Comparison of ENCODE assay signal across 17 cellular contexts in genomic region chr11:110832080-110832479, GRCh38.
"Had no signal": no experiment of that assay in that cellular context is flagged by ENCODE, and none has a peak within 500 bp of the region (broad histone marks: within the 10 kb centered on the region; RNA-seq: fewer than 3 reads in every experiment).

No MANE protein-coding gene starts in this region.

- H3K4me3 Mint-ChIP-seq: activated CD4-positive, alpha-beta memory T cell treated with anti-CD3 and anti-CD28 coated beads for 36 hours; activated T-helper 1 cell treated with anti-CD3 and anti-CD28 coated beads, Interleukin-12 subunit alpha, Interleukin-12 subunit beta, Interleukin-2, Interleukin-4 antibody, amounts not matched to agents 30 ng/mL and 10 ng/mL and 1 ng/mL, durations not matched to agents 14 hours and 24 hours and 36 hours; neural crest cell had no signal

- H3K9me3 ChIP-seq: gastrocnemius medialis, heart right ventricle, psoas muscle, right lobe of liver, stomach, testis, upper lobe of left lung had no signal

- H3K27ac ChIP-seq: brain microvascular endothelial cell, gastrocnemius medialis, heart right ventricle, psoas muscle, right lobe of liver, SK-N-MC, stomach, testis, upper lobe of left lung had no signal

- H3K4me1 Mint-ChIP-seq: neural crest cell had no signal

- H3K4me1 ChIP-seq: gastrocnemius medialis, heart right ventricle, psoas muscle, right lobe of liver, stomach, testis, upper lobe of left lung had no signal

- ATAC-seq: gastrocnemius medialis, heart right ventricle, psoas muscle had no signal

- H3K27me3 ChIP-seq: brain microvascular endothelial cell, gastrocnemius medialis, right lobe of liver, stomach, testis, upper lobe of left lung had no signal

- H3K36me3 Mint-ChIP-seq: activated CD4-positive, alpha-beta memory T cell treated with anti-CD3 and anti-CD28 coated beads for 36 hours had no signal

- H3K27ac Mint-ChIP-seq: activated CD4-positive, alpha-beta memory T cell treated with anti-CD3 and anti-CD28 coated beads for 36 hours; activated T-helper 1 cell treated with anti-CD3 and anti-CD28 coated beads, Interleukin-12 subunit alpha, Interleukin-12 subunit beta, Interleukin-2, Interleukin-4 antibody, amounts not matched to agents 30 ng/mL and 10 ng/mL and 1 ng/mL, durations not matched to agents 14 hours and 24 hours and 36 hours had no signal

- H3K4me3 ChIP-seq: gastrocnemius medialis, heart right ventricle, psoas muscle, right lobe of liver, SK-N-MC, stomach, testis, upper lobe of left lung had no signal

- DNase-seq: activated CD4-positive, alpha-beta memory T cell treated with anti-CD3 and anti-CD28 coated beads for 36 hours; activated CD4-positive, alpha-beta T cell treated with anti-CD3 and anti-CD28 coated beads for 1 hour; activated naive CD4-positive, alpha-beta T cell treated with Interleukin-2 at 50 U/mL for 16 hours; brain microvascular endothelial cell; cortex of kidney; effector CD4-positive, alpha-beta T cell; gastrocnemius medialis; heart right ventricle; psoas muscle; right lobe of liver; stomach; T-helper 1 cell; testis; upper lobe of left lung had no signal

- H3K36me3 ChIP-seq: brain microvascular endothelial cell, gastrocnemius medialis, heart right ventricle, right lobe of liver, stomach, upper lobe of left lung had no signal

- H3K9me3 Mint-ChIP-seq: activated CD4-positive, alpha-beta memory T cell treated with anti-CD3 and anti-CD28 coated beads for 36 hours; activated T-helper 1 cell treated with anti-CD3 and anti-CD28 coated beads, Interleukin-12 subunit alpha, Interleukin-12 subunit beta, Interleukin-2, Interleukin-4 antibody, amounts not matched to agents 30 ng/mL and 10 ng/mL and 1 ng/mL, durations not matched to agents 14 hours and 24 hours and 36 hours; neural crest cell had no signal
